ENCODE assay signal across 1 cellular context in the genomic region with DNA sequence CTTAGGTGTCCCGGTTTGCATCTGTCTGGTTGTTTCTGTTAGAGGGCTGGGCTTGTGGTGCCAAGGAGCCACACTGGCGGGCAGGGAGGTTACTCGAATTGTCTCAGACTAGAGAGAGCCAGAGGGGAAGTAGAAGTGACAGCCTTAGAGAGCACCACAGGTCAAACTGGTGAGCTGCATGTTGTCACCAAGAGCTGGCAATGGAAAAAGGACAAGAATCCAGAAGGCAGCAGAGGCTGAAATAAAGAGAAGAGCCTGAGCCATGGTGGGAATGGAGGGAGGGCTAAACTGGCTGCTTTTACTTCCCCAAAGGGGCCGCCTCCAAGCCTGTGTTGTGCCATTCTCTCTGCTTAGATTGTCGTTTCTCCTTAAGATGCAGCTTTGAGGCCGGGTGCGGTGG.
TF ChIP-seq lines count a peak whose summit lies in the region.

No MANE protein-coding gene starts in this region.

TF ChIP-seq in IMR-90, 13 proteins besides CTCF, POLR2A, EP300 and RAD21:
- no peak for TF ChIP-seq RCOR1 (IDR thresholded peaks at IDR 0.05; ENCODE audit: insufficient replicate concordance, low read length)
- no peak for TF ChIP-seq MXI1 (IDR thresholded peaks at IDR 0.05; ENCODE audit: borderline replicate concordance, low read depth, low read length)
- TF ChIP-seq RFX5 (IDR thresholded peaks at IDR 0.05; ENCODE audit: low read depth, low read length) = no peak
